In the genomic region with DNA sequence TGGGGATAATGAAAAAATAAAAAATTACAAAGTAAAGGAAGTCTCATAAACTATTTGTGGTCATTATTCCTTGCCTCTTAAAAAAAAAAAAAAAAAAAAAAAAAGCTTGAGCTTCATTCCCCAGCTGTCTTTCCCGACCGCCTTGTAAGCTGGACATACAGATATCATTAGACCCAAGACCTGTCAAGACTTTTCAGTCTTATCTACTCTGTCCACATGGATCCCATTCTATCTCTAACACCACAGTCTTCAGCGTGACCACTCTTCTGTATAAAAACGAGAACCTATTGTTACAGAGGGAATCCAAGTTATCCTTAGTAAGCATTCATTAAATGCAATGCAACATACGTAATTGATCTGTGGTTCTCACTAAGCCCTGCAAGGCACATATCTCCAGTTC, we compare ENCODE assay signal across 39 cellular contexts.
"Had no signal": no experiment of that assay in that cellular context is flagged by ENCODE, and none has a peak within 500 bp of the region (broad histone marks: within the 10 kb centered on the region; RNA-seq: fewer than 3 reads in every experiment).

No MANE protein-coding gene starts in this region.

- H3K4me3 ChIP-seq: adrenal gland, body of pancreas, breast epithelium had no signal

- H3K36me3 ChIP-seq: adrenal gland, brain microvascular endothelial cell, breast epithelium, WERI-Rb-1 had no signal

- ATAC-seq: activated CD4-positive, alpha-beta T cell treated with anti-CD3 and anti-CD28 coated beads for 36 hours; activated CD4-positive, CD25-positive, alpha-beta regulatory T cell treated with anti-CD3 and anti-CD28 coated beads, Interleukin-2, amount 50 U/mL, for 24 hours; activated CD8-positive, alpha-beta T cell treated with anti-CD3 and anti-CD28 coated beads for 36 hours; activated naive CD4-positive, alpha-beta T cell treated with anti-CD3 and anti-CD28 coated beads, Interleukin-2, amount 50 U/mL, for 72 hours; activated T-cell treated with anti-CD3 and anti-CD28 coated beads, Interleukin-2, amount 50 U/mL, for 4 hours; activated T-cell treated with anti-CD3 and anti-CD28 coated beads, Interleukin-2, amount 50 U/mL, for 72 hours; activated T-helper 17 cell treated with anti-CD3 and anti-CD28 coated beads, Interleukin-2, amount 50 U/mL, for 72 hours; body of pancreas; WTC11 had no signal

- H3K4me3 Mint-ChIP-seq: activated CD4-positive, alpha-beta memory T cell treated with anti-CD3 and anti-CD28 coated beads for 36 hours; activated CD4-positive, alpha-beta T cell treated with anti-CD3 and anti-CD28 coated beads for 36 hours; activated CD8-positive, alpha-beta T cell treated with anti-CD3 and anti-CD28 coated beads for 36 hours; activated naive CD4-positive, alpha-beta T cell treated with anti-CD3 and anti-CD28 coated beads for 36 hours; activated naive CD8-positive, alpha-beta T cell treated with anti-CD3 and anti-CD28 coated beads for 36 hours; activated T-cell treated with anti-CD3 and anti-CD28 coated beads, Interleukin-2, amount 50 U/mL, for 4 hours; activated T-cell treated with anti-CD3 and anti-CD28 coated beads, Interleukin-2, amount 50 U/mL, for 72 hours; activated T-helper 1 cell treated with anti-CD3 and anti-CD28 coated beads, Interleukin-12 subunit alpha, Interleukin-12 subunit beta, Interleukin-2, Interleukin-4 antibody, amounts not matched to agents 30 ng/mL and 10 ng/mL and 1 ng/mL, durations not matched to agents 14 hours and 24 hours and 36 hours; activated T-helper 17 cell treated with anti-CD3 and anti-CD28 coated beads, Interleukin-2, amount 50 U/mL, for 72 hours; T-helper 1 cell treated with Interleukin-12 subunit alpha and Interleukin-12 subunit beta and Interleukin-4 antibody, amounts not matched to agents 30 μg/mL and 1 μg/mL, for 36 hours; T-helper 2 cell treated with Interferon-gamma antibody and Interleukin-4, amounts not matched to agents 5 μg/mL and 100 μg/mL, for 36 hours; WTC11 had no signal

- H3K9me3 Mint-ChIP-seq: activated T-helper 1 cell treated with anti-CD3 and anti-CD28 coated beads, Interleukin-12 subunit alpha, Interleukin-12 subunit beta, Interleukin-2, Interleukin-4 antibody, amounts not matched to agents 30 ng/mL and 10 ng/mL and 1 ng/mL, durations not matched to agents 14 hours and 24 hours and 36 hours; activated T-helper 17 cell treated with anti-CD3 and anti-CD28 coated beads, Interleukin-2, amount 50 U/mL, for 72 hours; T-helper 1 cell treated with Interleukin-12 subunit alpha and Interleukin-12 subunit beta and Interleukin-4 antibody, amounts not matched to agents 30 μg/mL and 1 μg/mL, for 36 hours; WTC11 had no signal

- FAIRE-seq: astrocyte, colon had no signal

- H3K36me3 Mint-ChIP-seq: activated CD4-positive, alpha-beta memory T cell treated with anti-CD3 and anti-CD28 coated beads for 36 hours; activated naive CD4-positive, alpha-beta T cell treated with anti-CD3 and anti-CD28 coated beads, Interleukin-2, amount 50 U/mL, for 72 hours; activated naive CD8-positive, alpha-beta T cell treated with anti-CD3 and anti-CD28 coated beads for 36 hours; WTC11 had no signal

- H3K4me1 ChIP-seq: adrenal gland, body of pancreas, breast epithelium had no signal

- H3K4me1 Mint-ChIP-seq: activated CD4-positive, alpha-beta T cell treated with anti-CD3 and anti-CD28 coated beads for 36 hours; activated naive CD8-positive, alpha-beta T cell treated with anti-CD3 and anti-CD28 coated beads for 36 hours; activated T-helper 17 cell treated with anti-CD3 and anti-CD28 coated beads, Interleukin-2, amount 50 U/mL, for 72 hours; WTC11 had no signal

- H3K27ac ChIP-seq: adrenal gland, body of pancreas, brain microvascular endothelial cell, breast epithelium, WERI-Rb-1 had no signal

- H3K9me3 ChIP-seq: adrenal gland, body of pancreas, breast epithelium had no signal

- H3K27me3 ChIP-seq: adrenal gland, body of pancreas, brain microvascular endothelial cell, breast epithelium had no signal

- DNase-seq: activated CD4-positive, alpha-beta memory T cell treated with anti-CD3 and anti-CD28 coated beads for 36 hours; activated CD4-positive, alpha-beta T cell treated with anti-CD3 and anti-CD28 coated beads for 1 hour; activated CD4-positive, alpha-beta T cell treated with anti-CD3 and anti-CD28 coated beads for 36 hours; activated CD4-positive, alpha-beta T cell treated with anti-CD3 and anti-CD28 coated beads for 48 hours; activated CD4-positive, alpha-beta T cell treated with anti-CD3 and anti-CD28 coated beads, Interleukin-2, amount 50 U/mL, for 1 hour; activated CD4-positive, alpha-beta T cell treated with anti-CD3 and anti-CD28 coated beads, Interleukin-2, amount 50 U/mL, for 4 hours; activated CD4-positive, CD25-positive, alpha-beta regulatory T cell; activated CD8-positive, alpha-beta memory T cell treated with anti-CD3 and anti-CD28 coated beads, Interleukin-2, amount 50 U/mL, for 4 hours; activated CD8-positive, alpha-beta T cell treated with anti-CD3 and anti-CD28 coated beads for 36 hours; activated effector memory CD4-positive, alpha-beta T cell treated with anti-CD3 and anti-CD28 coated beads, Interleukin-2, amount 50 U/mL, for 16 hours; activated gamma-delta T cell treated with Interleukin-2 at 50 U/mL for 16 hours; activated naive CD4-positive, alpha-beta T cell; activated naive CD4-positive, alpha-beta T cell treated with anti-CD3 and anti-CD28 coated beads for 36 hours; activated naive CD4-positive, alpha-beta T cell treated with anti-CD3 and anti-CD28 coated beads, Interleukin-2, amount 50 U/mL, for 16 hours; activated naive CD8-positive, alpha-beta T cell treated with anti-CD3 and anti-CD28 coated beads for 36 hours; activated T-cell treated with anti-CD3 and anti-CD28 coated beads for 4 hours; activated T-cell treated with anti-CD3 and anti-CD28 coated beads, Interleukin-2, amount 50 U/mL, for 1 hour; activated T-cell treated with anti-CD3 and anti-CD28 coated beads, Interleukin-2, amount 50 U/mL, for 4 hours; activated T-cell treated with anti-CD3 and anti-CD28 coated beads, Interleukin-2, amount 50 U/mL, for 72 hours; adrenal gland; amniotic stem cell; aorta; body of pancreas; brain microvascular endothelial cell; central memory CD4-positive, alpha-beta T cell; T-helper 1 cell; T-helper 2 cell; T-helper 9 cell; WERI-Rb-1 had no signal

- H3K27ac Mint-ChIP-seq: activated CD4-positive, alpha-beta memory T cell treated with anti-CD3 and anti-CD28 coated beads for 36 hours; activated CD4-positive, alpha-beta T cell treated with anti-CD3 and anti-CD28 coated beads for 36 hours; activated CD8-positive, alpha-beta T cell treated with anti-CD3 and anti-CD28 coated beads for 36 hours; activated naive CD4-positive, alpha-beta T cell treated with anti-CD3 and anti-CD28 coated beads for 36 hours; activated naive CD4-positive, alpha-beta T cell treated with anti-CD3 and anti-CD28 coated beads, Interleukin-2, amount 50 U/mL, for 72 hours; activated naive CD8-positive, alpha-beta T cell treated with anti-CD3 and anti-CD28 coated beads for 36 hours; activated T-cell treated with anti-CD3 and anti-CD28 coated beads, Interleukin-2, amount 50 U/mL, for 72 hours; activated T-helper 1 cell treated with anti-CD3 and anti-CD28 coated beads, Interleukin-12 subunit alpha, Interleukin-12 subunit beta, Interleukin-2, Interleukin-4 antibody, amounts not matched to agents 30 ng/mL and 10 ng/mL and 1 ng/mL, durations not matched to agents 14 hours and 24 hours and 36 hours; activated T-helper 17 cell treated with anti-CD3 and anti-CD28 coated beads, Interleukin-2, amount 50 U/mL, for 72 hours; T-helper 1 cell treated with Interleukin-12 subunit alpha and Interleukin-12 subunit beta and Interleukin-4 antibody, amounts not matched to agents 30 μg/mL and 1 μg/mL, for 36 hours; T-helper 2 cell treated with Interferon-gamma antibody and Interleukin-4, amounts not matched to agents 5 μg/mL and 100 μg/mL, for 36 hours; WTC11 had no signal

- H3K27me3 Mint-ChIP-seq: activated CD4-positive, alpha-beta memory T cell treated with anti-CD3 and anti-CD28 coated beads for 36 hours; activated CD4-positive, alpha-beta T cell treated with anti-CD3 and anti-CD28 coated beads for 36 hours; activated CD8-positive, alpha-beta T cell treated with anti-CD3 and anti-CD28 coated beads for 36 hours; activated naive CD8-positive, alpha-beta T cell treated with anti-CD3 and anti-CD28 coated beads for 36 hours; activated T-helper 17 cell treated with anti-CD3 and anti-CD28 coated beads, Interleukin-2, amount 50 U/mL, for 72 hours had no signal
